In the genomic region with DNA sequence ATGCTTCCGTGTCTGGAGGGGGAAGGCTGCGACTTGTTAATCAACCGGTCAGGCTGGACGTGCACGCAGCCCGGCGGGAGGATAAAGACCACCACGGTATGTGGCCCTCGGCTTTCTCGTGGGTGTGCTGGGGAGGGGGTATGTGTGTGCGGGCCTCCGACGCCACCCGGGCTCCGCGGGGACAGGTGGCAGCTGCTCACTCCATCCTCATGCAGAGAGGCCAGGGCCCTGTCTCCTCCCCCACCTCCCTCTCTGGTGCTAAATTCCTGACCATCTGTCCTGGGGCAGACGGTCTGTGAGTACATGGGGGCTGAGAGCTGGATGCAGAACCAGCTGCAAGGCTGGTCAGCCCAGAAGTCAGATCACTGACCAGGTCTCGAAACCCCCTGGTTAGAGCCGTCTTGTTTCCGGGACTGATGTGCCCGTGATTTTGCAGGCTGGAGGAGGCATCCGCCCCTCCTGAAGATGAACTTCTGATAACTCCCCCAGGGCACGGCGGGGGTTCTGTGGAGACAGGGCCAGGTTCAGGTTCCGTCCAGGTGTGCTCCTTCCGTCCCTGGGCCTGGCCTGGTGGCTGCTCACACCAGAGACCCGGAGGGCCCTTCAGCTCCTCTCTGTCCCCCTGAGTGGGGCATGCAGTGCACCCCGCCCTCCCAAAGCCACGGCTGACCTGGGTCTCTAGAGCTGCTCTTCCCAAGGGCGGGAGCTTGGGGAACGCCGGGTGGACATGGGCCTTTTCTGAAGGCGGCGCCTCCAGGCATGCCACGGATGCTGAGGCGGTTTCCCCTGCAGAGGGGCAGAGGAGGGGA, we compare ENCODE assay signal across 17 cellular contexts.
A peak's percentile ranks its signal among the peaks of the same experiment; 100 is the strongest.
DNase-seq lines count a peak whose midpoint lies in the region; ATAC-seq and TF ChIP-seq lines count a peak whose summit lies in the region.
"Had no signal": no experiment of that assay in that cellular context is flagged by ENCODE, and none has a peak within 500 bp of the region (broad histone marks: within the 10 kb centered on the region; RNA-seq: fewer than 3 reads in every experiment).

No MANE protein-coding gene starts in this region.

- no peak for ATAC-seq in Right ventricle myocardium inferior
- ATAC-seq in heart right ventricle, result no peak
- ATAC-seq in RWPE2 (ENCODE audit: low read depth), result no peak
- ATAC-seq in aorta (ENCODE audit: low FRiP score), result no peak
- no peak for ATAC-seq in GM18907 (IDR thresholded peaks at IDR 0.05; ENCODE audit: unreplicated experiment)
- ATAC-seq: A549, Panc1 had no signal

- no peak overlapping the region for H4K8ac ChIP-seq in neuronal stem cell (ENCODE audit: low read depth, low read length)

- H3K27ac ChIP-seq in heart right ventricle, result no peak overlapping the region
- H3K27ac ChIP-seq in RWPE2 (ENCODE audit: poor library complexity, severe bottlenecking), result no peak overlapping the region
- H3K27ac ChIP-seq in neuronal stem cell (replicated peaks; ENCODE audit: low read length), result no peak overlapping the region
- H3K27ac ChIP-seq in aorta (ENCODE audit: low read depth in 1 of 2, low read length in 2 of 2), result no peak overlapping the region
- H3K27ac ChIP-seq: A549 had no signal

- no peak for TF ChIP-seq CTCF in heart right ventricle (IDR thresholded peaks at IDR 0.05)
- no peak for TF ChIP-seq CTCF in RWPE2 (IDR thresholded peaks at IDR 0.05; ENCODE audit: poor library complexity, severe bottlenecking)

- no peak overlapping the region for H3K14ac ChIP-seq in neuronal stem cell (ENCODE audit: low read length)

- no peak overlapping the region for H2AK5ac ChIP-seq in neuronal stem cell (ENCODE audit: low read depth, low read length)

- no peak overlapping the region for H3K9ac ChIP-seq in neuronal stem cell (ENCODE audit: low read depth, low read length, poor library complexity)

- no peak overlapping the region for H2BK12ac ChIP-seq in neuronal stem cell (ENCODE audit: low read length)

- no peak overlapping the region for H2AFZ ChIP-seq in neuronal stem cell (ENCODE audit: low read length)

- no peak overlapping the region for H2BK15ac ChIP-seq in neuronal stem cell (ENCODE audit: low read length)

- H3K79me1 ChIP-seq in neuronal stem cell (ENCODE audit: low read depth, low read length), result peaks cover 6% of the 10 kb centered on the region

- no peak overlapping the region for H3K4me2 ChIP-seq in neuronal stem cell (ENCODE audit: insufficient read depth, low read length, poor library complexity, severe bottlenecking)
- H3K4me2 ChIP-seq: A549 had no signal

- H3K36me3 ChIP-seq in heart right ventricle (no peaks in the 10 kb centered on the region), RWPE2 (ENCODE audit: low read depth) (no peaks in the 10 kb centered on the region), neuronal stem cell (replicated peaks in 1 of 2; ENCODE audit: control insufficient read depth in 2 of 2, insufficient read depth in 2 of 2, low read length in 2 of 2) (peaks cover 0 to under 1% of the 10 kb centered on the region in 2 donors), aorta (ENCODE audit: control insufficient read depth in 1 of 2, insufficient read depth in 2 of 2, low read length in 1 of 2) (no peaks in the 10 kb centered on the region)

- peak overlapping the region; percentile 35 for H3K18ac ChIP-seq in neuronal stem cell (ENCODE audit: low read length)

- H3K27me3 ChIP-seq in heart right ventricle, result peaks cover 0 to 8% (median 4%) of the 10 kb centered on the region in 7 donors
- H3K27me3 ChIP-seq in RWPE2 (ENCODE audit: insufficient read depth, poor library complexity, severe bottlenecking), result no peaks in the 10 kb centered on the region
- peaks cover 0 to under 1% (median 0%) of the 10 kb centered on the region in 3 experiments for H3K27me3 ChIP-seq in neuronal stem cell (ENCODE audit: control insufficient read depth in 3 of 3, insufficient read depth in 3 of 3, low read depth in 1 of 3, low read length in 3 of 3)
- H3K27me3 ChIP-seq in aorta (ENCODE audit: control insufficient read depth in 1 of 2, insufficient read depth in 2 of 2, low read length in 1 of 2), result no peaks in the 10 kb centered on the region

- peak; percentile 23 for DNase-seq in Right ventricle myocardium inferior (ENCODE audit: missing footprints)
- DNase-seq in heart right ventricle, result no peak
- DNase-seq in RWPE2 (ENCODE audit: low spot score), result peak; percentile 25
- no peak for DNase-seq in neuronal stem cell (ENCODE audit: low spot score)
- DNase-seq in aorta, result peak; percentile 33 to 68
- no peak for DNase-seq in NCI-H1105 (lab: John Stamatoyannopoulos, UW)
- DNase-seq: CD4-positive, alpha-beta memory T cell; DMS53; MM.1S; NCI-H1092; NCI-H146; NCI-H2029 treated with DMSO at 0.1 percent for 48 hours; NCI-H2171; NCI-H446 had no signal

- no peaks in the 10 kb centered on the region for H3K4me1 ChIP-seq in heart right ventricle
- H3K4me1 ChIP-seq in RWPE2 (ENCODE audit: insufficient read depth, poor library complexity, severe bottlenecking), result no peaks in the 10 kb centered on the region
- H3K4me1 ChIP-seq in neuronal stem cell (ENCODE audit: control insufficient read depth in 2 of 2, insufficient read depth in 1 of 2, low read depth in 1 of 2, low read length in 2 of 2), result peaks cover 21 to 36% of the 10 kb centered on the region in 2 donors
- H3K4me1 ChIP-seq in aorta (ENCODE audit: control insufficient read depth in 1 of 2, insufficient read depth in 2 of 2, low read length in 2 of 2), result no peaks in the 10 kb centered on the region
- H3K4me1 ChIP-seq: A549 had no signal

- no peak overlapping the region for H2BK120ac ChIP-seq in neuronal stem cell (ENCODE audit: low read depth, low read length)

- no peak overlapping the region for H4K91ac ChIP-seq in neuronal stem cell (ENCODE audit: low read depth, low read length, poor library complexity)

- no peak overlapping the region for H3K4ac ChIP-seq in neuronal stem cell (ENCODE audit: low read length)

- H3K9me3 ChIP-seq in heart right ventricle (no peaks in the 10 kb centered on the region), RWPE2 (ENCODE audit: severe bottlenecking) (no peaks in the 10 kb centered on the region), neuronal stem cell (replicated peaks in 1 of 2; ENCODE audit: control insufficient read depth in 2 of 2, insufficient read depth in 1 of 2, low read depth in 1 of 2, low read length in 2 of 2) (peaks cover 0 to 3% of the 10 kb centered on the region in 2 donors), aorta (ENCODE audit: control insufficient read depth, low read length) (no peaks in the 10 kb centered on the region)
- H3K9me3 ChIP-seq: A549 had no signal

- intact Hi-C loops in Right ventricle myocardium inferior (cut with DNase I), result no loop called here
- intact Hi-C loops in heart right ventricle (cut with DNase I), result no loop called here
- intact Hi-C loops in aorta (cut with DNase I), result no loop called here

- H3K4me3 ChIP-seq in heart right ventricle (no peak overlapping the region), RWPE2 (ENCODE audit: severe bottlenecking) (no peak overlapping the region), neuronal stem cell (ENCODE audit: low read length in 2 of 2) (no peak overlapping the region), aorta (ENCODE audit: low read length in 2 of 2) (no peak overlapping the region)
- H3K4me3 ChIP-seq: A549 had no signal

- no peak overlapping the region for H2BK5ac ChIP-seq in neuronal stem cell (ENCODE audit: low read length)

- WGBS in heart right ventricle, 2 donors, result 71 to 74% methylated on average over 36 of the region's 36 CpGs
- no CpG with 5 or more reads among the region's 36 CpGs for WGBS in neuronal stem cell (ENCODE audit: extremely low coverage in 2 of 2, insufficient read length in 2 of 2, insufficient replicate concordance in 1 of 2), 2 donors
- WGBS in aorta, 2 donors, result 87 to 90% methylated on average over 34 to 36 of the region's 36 CpGs

- no peak overlapping the region for H3K23ac ChIP-seq in neuronal stem cell (ENCODE audit: low read depth, low read length, poor library complexity)

Comparison
In these comparisons a context has a peak if more than half of its experiments do, and no peak if none do; other contexts are left out.
1. DNase-seq: peak in Right ventricle myocardium inferior (single experiment), RWPE2 (single experiment) and aorta (2 of 2); none in heart right ventricle (0 of 2), neuronal stem cell (single experiment) and NCI-H1105 (single experiment).